In the genomic region with DNA sequence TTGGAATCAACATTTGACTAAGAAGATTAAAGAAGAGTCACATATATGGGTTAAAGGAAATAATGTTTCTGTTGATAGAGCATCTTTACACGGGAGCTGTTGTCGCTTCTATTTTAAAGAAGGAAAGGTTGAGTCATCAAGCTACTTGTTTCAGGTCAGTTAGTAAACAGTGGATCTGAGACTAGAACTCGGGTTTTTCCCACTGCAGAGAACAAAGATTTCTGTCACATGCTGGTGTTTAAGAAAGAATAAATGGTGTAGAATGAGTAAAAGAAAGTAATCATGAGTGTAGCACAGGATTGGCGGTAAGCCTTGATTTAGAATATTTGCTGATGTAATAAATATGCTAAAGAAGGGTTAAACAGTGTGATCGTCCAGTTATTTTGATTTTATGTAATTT, we compare ENCODE assay signal across 1 cellular context.
TF ChIP-seq lines count a peak whose summit lies in the region.

No MANE protein-coding gene starts in this region.

TF ChIP-seq in GM12878, 131 proteins besides CTCF, POLR2A, EP300 and RAD21 (continued from another document and continues in another):
- TF ChIP-seq, protein P1, sequence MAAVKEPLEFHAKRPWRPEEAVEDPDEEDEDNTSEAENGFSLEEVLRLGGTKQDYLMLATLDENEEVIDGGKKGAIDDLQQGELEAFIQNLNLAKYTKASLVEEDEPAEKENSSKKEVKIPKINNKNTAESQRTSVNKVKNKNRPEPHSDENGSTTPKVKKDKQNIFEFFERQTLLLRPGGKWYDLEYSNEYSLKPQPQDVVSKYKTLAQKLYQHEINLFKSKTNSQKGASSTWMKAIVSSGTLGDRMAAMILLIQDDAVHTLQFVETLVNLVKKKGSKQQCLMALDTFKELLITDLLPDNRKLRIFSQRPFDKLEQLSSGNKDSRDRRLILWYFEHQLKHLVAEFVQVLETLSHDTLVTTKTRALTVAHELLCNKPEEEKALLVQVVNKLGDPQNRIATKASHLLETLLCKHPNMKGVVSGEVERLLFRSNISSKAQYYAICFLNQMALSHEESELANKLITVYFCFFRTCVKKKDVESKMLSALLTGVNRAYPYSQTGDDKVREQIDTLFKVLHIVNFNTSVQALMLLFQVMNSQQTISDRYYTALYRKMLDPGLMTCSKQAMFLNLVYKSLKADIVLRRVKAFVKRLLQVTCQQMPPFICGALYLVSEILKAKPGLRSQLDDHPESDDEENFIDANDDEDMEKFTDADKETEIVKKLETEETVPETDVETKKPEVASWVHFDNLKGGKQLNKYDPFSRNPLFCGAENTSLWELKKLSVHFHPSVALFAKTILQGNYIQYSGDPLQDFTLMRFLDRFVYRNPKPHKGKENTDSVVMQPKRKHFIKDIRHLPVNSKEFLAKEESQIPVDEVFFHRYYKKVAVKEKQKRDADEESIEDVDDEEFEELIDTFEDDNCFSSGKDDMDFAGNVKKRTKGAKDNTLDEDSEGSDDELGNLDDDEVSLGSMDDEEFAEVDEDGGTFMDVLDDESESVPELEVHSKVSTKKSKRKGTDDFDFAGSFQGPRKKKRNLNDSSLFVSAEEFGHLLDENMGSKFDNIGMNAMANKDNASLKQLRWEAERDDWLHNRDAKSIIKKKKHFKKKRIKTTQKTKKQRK (IDR thresholded peaks at IDR 0.05; ENCODE audit: low read depth, low read length), result no peak
- TF ChIP-seq HDAC2 (IDR thresholded peaks at IDR 0.05), result no peak
- TF ChIP-seq, protein P2, sequence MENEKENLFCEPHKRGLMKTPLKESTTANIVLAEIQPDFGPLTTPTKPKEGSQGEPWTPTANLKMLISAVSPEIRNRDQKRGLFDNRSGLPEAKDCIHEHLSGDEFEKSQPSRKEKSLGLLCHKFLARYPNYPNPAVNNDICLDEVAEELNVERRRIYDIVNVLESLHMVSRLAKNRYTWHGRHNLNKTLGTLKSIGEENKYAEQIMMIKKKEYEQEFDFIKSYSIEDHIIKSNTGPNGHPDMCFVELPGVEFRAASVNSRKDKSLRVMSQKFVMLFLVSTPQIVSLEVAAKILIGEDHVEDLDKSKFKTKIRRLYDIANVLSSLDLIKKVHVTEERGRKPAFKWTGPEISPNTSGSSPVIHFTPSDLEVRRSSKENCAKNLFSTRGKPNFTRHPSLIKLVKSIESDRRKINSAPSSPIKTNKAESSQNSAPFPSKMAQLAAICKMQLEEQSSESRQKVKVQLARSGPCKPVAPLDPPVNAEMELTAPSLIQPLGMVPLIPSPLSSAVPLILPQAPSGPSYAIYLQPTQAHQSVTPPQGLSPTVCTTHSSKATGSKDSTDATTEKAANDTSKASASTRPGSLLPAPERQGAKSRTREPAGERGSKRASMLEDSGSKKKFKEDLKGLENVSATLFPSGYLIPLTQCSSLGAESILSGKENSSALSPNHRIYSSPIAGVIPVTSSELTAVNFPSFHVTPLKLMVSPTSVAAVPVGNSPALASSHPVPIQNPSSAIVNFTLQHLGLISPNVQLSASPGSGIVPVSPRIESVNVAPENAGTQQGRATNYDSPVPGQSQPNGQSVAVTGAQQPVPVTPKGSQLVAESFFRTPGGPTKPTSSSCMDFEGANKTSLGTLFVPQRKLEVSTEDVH (IDR thresholded peaks at IDR 0.05; ENCODE audit: low read depth, partially characterized antibody), result no peak
- no peak for TF ChIP-seq TCF3 (IDR thresholded peaks at IDR 0.05; ENCODE audit: borderline replicate concordance, insufficient read depth, low read depth, low read length)
- no peak for TF ChIP-seq TAF1 (IDR thresholded peaks at IDR 0.05; ENCODE audit: borderline replicate concordance, low read depth, low read length)
- peak; percentile 55; the same call in 1 of the 2 replicates for TF ChIP-seq MYB (IDR thresholded peaks at IDR 0.05; ENCODE audit: borderline replicate concordance, low read depth, low read length)
- peak; percentile 22; the same call in 1 of the 2 replicates for TF ChIP-seq BMI1 (IDR thresholded peaks at IDR 0.05; ENCODE audit: borderline replicate concordance)
- TF ChIP-seq RFX5 (IDR thresholded peaks at IDR 0.05; ENCODE audit: low read depth, low read length), result no peak
- peak; percentile 92 to 94 for TF ChIP-seq BHLHE40 (IDR thresholded peaks at IDR 0.05; ENCODE audit: borderline replicate concordance in 1 of 2, low read depth in 2 of 2, low read length in 1 of 2)
- TF ChIP-seq PML (IDR thresholded peaks at IDR 0.05; ENCODE audit: low read length), result no peak
- TF ChIP-seq, protein P3, sequence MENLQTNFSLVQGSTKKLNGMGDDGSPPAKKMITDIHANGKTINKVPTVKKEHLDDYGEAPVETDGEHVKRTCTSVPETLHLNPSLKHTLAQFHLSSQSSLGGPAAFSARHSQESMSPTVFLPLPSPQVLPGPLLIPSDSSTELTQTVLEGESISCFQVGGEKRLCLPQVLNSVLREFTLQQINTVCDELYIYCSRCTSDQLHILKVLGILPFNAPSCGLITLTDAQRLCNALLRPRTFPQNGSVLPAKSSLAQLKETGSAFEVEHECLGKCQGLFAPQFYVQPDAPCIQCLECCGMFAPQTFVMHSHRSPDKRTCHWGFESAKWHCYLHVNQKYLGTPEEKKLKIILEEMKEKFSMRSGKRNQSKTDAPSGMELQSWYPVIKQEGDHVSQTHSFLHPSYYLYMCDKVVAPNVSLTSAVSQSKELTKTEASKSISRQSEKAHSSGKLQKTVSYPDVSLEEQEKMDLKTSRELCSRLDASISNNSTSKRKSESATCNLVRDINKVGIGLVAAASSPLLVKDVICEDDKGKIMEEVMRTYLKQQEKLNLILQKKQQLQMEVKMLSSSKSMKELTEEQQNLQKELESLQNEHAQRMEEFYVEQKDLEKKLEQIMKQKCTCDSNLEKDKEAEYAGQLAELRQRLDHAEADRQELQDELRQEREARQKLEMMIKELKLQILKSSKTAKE (IDR thresholded peaks at IDR 0.05; ENCODE audit: low read depth, poor library complexity, severe bottlenecking), result peak; percentile 42
- TF ChIP-seq, protein P4, sequence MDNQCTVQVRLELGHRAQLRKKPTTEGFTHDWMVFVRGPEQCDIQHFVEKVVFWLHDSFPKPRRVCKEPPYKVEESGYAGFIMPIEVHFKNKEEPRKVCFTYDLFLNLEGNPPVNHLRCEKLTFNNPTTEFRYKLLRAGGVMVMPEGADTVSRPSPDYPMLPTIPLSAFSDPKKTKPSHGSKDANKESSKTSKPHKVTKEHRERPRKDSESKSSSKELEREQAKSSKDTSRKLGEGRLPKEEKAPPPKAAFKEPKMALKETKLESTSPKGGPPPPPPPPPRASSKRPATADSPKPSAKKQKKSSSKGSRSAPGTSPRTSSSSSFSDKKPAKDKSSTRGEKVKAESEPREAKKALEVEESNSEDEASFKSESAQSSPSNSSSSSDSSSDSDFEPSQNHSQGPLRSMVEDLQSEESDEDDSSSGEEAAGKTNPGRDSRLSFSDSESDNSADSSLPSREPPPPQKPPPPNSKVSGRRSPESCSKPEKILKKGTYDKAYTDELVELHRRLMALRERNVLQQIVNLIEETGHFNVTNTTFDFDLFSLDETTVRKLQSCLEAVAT (IDR thresholded peaks at IDR 0.05), result no peak
- TF ChIP-seq, protein P5, sequence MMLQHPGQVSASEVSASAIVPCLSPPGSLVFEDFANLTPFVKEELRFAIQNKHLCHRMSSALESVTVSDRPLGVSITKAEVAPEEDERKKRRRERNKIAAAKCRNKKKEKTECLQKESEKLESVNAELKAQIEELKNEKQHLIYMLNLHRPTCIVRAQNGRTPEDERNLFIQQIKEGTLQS (IDR thresholded peaks at IDR 0.05; ENCODE audit: borderline replicate concordance, extremely low read depth, low read depth, low read length), result no peak
- TF ChIP-seq ZNF274 (IDR thresholded peaks at IDR 0.05; ENCODE audit: insufficient read depth, insufficient read length), result no peak
- TF ChIP-seq ASH2L (IDR thresholded peaks at IDR 0.05; ENCODE audit: borderline replicate concordance, low read depth), result no peak
- no peak for TF ChIP-seq SPI1 (IDR thresholded peaks at IDR 0.05; ENCODE audit: borderline replicate concordance, insufficient read depth, low read depth, low read length)
- no peak for TF ChIP-seq FOXK2 (IDR thresholded peaks at IDR 0.05)
- peak; percentile 60; the same call in 1 of the 2 replicates for TF ChIP-seq BACH1 (IDR thresholded peaks at IDR 0.05; ENCODE audit: borderline replicate concordance)
- no peak for TF ChIP-seq NFYA (IDR thresholded peaks at IDR 0.05; ENCODE audit: borderline replicate concordance, low read depth, low read length)
- TF ChIP-seq LARP7 (IDR thresholded peaks at IDR 0.05), result no peak
- no peak for TF ChIP-seq NR2C2 (IDR thresholded peaks at IDR 0.05; ENCODE audit: borderline replicate concordance, control insufficient read depth, insufficient read length, low read depth)
- no peak for TF ChIP-seq NRF1 (conservative IDR thresholded peaks at IDR 0.05; ENCODE audit: low read depth, low read length)
- TF ChIP-seq, protein P6, sequence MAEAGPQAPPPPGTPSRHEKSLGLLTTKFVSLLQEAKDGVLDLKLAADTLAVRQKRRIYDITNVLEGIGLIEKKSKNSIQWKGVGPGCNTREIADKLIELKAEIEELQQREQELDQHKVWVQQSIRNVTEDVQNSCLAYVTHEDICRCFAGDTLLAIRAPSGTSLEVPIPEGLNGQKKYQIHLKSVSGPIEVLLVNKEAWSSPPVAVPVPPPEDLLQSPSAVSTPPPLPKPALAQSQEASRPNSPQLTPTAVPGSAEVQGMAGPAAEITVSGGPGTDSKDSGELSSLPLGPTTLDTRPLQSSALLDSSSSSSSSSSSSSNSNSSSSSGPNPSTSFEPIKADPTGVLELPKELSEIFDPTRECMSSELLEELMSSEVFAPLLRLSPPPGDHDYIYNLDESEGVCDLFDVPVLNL (IDR thresholded peaks at IDR 0.05; ENCODE audit: low read depth, low read length), result no peak
- TF ChIP-seq ZBED1 (IDR thresholded peaks at IDR 0.05; ENCODE audit: borderline replicate concordance), result no peak; the same call in 1 of the 2 replicates
- TF ChIP-seq SMC3 (IDR thresholded peaks at IDR 0.05; ENCODE audit: borderline replicate concordance, low read length), result no peak
- TF ChIP-seq SREBF1 (IDR thresholded peaks at IDR 0.05; ENCODE audit: low read length), result peak; percentile 66; the same call in 1 of the 2 replicates
- no peak for TF ChIP-seq NFXL1 (IDR thresholded peaks at IDR 0.05; ENCODE audit: borderline replicate concordance)
- no peak for TF ChIP-seq TBL1XR1 (IDR thresholded peaks at IDR 0.05; ENCODE audit: low read depth, low read length)
- TF ChIP-seq, protein P7, sequence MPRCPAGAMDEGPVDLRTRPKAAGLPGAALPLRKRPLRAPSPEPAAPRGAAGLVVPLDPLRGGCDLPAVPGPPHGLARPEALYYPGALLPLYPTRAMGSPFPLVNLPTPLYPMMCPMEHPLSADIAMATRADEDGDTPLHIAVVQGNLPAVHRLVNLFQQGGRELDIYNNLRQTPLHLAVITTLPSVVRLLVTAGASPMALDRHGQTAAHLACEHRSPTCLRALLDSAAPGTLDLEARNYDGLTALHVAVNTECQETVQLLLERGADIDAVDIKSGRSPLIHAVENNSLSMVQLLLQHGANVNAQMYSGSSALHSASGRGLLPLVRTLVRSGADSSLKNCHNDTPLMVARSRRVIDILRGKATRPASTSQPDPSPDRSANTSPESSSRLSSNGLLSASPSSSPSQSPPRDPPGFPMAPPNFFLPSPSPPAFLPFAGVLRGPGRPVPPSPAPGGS (IDR thresholded peaks at IDR 0.05; ENCODE audit: borderline replicate concordance, insufficient read depth, low read depth, low read length, poor library complexity, severe bottlenecking), result peak; percentile 67
- no peak for TF ChIP-seq NBN (IDR thresholded peaks at IDR 0.05)
- TF ChIP-seq, protein P8, sequence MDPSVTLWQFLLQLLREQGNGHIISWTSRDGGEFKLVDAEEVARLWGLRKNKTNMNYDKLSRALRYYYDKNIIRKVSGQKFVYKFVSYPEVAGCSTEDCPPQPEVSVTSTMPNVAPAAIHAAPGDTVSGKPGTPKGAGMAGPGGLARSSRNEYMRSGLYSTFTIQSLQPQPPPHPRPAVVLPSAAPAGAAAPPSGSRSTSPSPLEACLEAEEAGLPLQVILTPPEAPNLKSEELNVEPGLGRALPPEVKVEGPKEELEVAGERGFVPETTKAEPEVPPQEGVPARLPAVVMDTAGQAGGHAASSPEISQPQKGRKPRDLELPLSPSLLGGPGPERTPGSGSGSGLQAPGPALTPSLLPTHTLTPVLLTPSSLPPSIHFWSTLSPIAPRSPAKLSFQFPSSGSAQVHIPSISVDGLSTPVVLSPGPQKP (IDR thresholded peaks at IDR 0.05; ENCODE audit: low read depth, low read length), result no peak
- TF ChIP-seq, protein P9, sequence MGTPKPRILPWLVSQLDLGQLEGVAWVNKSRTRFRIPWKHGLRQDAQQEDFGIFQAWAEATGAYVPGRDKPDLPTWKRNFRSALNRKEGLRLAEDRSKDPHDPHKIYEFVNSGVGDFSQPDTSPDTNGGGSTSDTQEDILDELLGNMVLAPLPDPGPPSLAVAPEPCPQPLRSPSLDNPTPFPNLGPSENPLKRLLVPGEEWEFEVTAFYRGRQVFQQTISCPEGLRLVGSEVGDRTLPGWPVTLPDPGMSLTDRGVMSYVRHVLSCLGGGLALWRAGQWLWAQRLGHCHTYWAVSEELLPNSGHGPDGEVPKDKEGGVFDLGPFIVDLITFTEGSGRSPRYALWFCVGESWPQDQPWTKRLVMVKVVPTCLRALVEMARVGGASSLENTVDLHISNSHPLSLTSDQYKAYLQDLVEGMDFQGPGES (IDR thresholded peaks at IDR 0.05), result no peak
- no peak for TF ChIP-seq SMARCA5 (IDR thresholded peaks at IDR 0.05)
- TF ChIP-seq DPF2 (IDR thresholded peaks at IDR 0.05), result no peak
- TF ChIP-seq SP1 (IDR thresholded peaks at IDR 0.05; ENCODE audit: low read depth, low read length), result no peak
- peak; percentile 90 for TF ChIP-seq RAD51 (IDR thresholded peaks at IDR 0.05)
- TF ChIP-seq, protein P10, sequence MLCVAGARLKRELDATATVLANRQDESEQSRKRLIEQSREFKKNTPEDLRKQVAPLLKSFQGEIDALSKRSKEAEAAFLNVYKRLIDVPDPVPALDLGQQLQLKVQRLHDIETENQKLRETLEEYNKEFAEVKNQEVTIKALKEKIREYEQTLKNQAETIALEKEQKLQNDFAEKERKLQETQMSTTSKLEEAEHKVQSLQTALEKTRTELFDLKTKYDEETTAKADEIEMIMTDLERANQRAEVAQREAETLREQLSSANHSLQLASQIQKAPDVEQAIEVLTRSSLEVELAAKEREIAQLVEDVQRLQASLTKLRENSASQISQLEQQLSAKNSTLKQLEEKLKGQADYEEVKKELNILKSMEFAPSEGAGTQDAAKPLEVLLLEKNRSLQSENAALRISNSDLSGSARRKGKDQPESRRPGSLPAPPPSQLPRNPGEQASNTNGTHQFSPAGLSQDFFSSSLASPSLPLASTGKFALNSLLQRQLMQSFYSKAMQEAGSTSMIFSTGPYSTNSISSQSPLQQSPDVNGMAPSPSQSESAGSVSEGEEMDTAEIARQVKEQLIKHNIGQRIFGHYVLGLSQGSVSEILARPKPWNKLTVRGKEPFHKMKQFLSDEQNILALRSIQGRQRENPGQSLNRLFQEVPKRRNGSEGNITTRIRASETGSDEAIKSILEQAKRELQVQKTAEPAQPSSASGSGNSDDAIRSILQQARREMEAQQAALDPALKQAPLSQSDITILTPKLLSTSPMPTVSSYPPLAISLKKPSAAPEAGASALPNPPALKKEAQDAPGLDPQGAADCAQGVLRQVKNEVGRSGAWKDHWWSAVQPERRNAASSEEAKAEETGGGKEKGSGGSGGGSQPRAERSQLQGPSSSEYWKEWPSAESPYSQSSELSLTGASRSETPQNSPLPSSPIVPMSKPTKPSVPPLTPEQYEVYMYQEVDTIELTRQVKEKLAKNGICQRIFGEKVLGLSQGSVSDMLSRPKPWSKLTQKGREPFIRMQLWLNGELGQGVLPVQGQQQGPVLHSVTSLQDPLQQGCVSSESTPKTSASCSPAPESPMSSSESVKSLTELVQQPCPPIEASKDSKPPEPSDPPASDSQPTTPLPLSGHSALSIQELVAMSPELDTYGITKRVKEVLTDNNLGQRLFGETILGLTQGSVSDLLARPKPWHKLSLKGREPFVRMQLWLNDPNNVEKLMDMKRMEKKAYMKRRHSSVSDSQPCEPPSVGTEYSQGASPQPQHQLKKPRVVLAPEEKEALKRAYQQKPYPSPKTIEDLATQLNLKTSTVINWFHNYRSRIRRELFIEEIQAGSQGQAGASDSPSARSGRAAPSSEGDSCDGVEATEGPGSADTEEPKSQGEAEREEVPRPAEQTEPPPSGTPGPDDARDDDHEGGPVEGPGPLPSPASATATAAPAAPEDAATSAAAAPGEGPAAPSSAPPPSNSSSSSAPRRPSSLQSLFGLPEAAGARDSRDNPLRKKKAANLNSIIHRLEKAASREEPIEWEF (IDR thresholded peaks at IDR 0.05; ENCODE audit: insufficient replicate concordance, low read depth, low read length), result peak; percentile 68
